Comparison of ENCODE assay signal across 14 cellular contexts in genomic region chr10:79386637-79387465, GRCh38. TPM values are rescaled to one million over a fixed set of nuclear protein-coding genes. Genes with fewer than 3 reads are reported as not detected.
A peak's percentile ranks its signal among the peaks of the same experiment; 100 is the strongest.
DNase-seq lines count a peak whose midpoint lies in the region; ATAC-seq and TF ChIP-seq lines count a peak whose summit lies in the region.
"Had no signal": no experiment of that assay in that cellular context is flagged by ENCODE, and none has a peak within 500 bp of the region (broad histone marks: within the 10 kb centered on the region; RNA-seq: fewer than 3 reads in every experiment).

No MANE protein-coding gene starts in this region.

- H3K4me2 ChIP-seq in hepatocyte (no peak overlapping the region), mesendoderm (ENCODE audit: low read length) (no peak overlapping the region)

- H3K27ac ChIP-seq in cingulate gyrus (ENCODE audit: low read depth, low read length) (peak overlapping the region; percentile 39), tibial artery (no peak overlapping the region), hepatocyte (no peak overlapping the region), mesendoderm (ENCODE audit: low read depth, low read length) (no peak overlapping the region)
- H3K27ac ChIP-seq: HL-60, VCaP had no signal

- H4K8ac ChIP-seq in mesendoderm (ENCODE audit: low read depth, low read length), result no peak overlapping the region

- H3K4me3 ChIP-seq in mucosa of descending colon, result no peak overlapping the region
- no peak overlapping the region for H3K4me3 ChIP-seq in tibial artery
- H3K4me3 ChIP-seq in hepatocyte, result no peak overlapping the region
- no peak overlapping the region for H3K4me3 ChIP-seq in mesendoderm (ENCODE audit: low read length)
- H3K4me3 ChIP-seq: GM12878 had no signal

- H3K27ac Mint-ChIP-seq in activated T-cell treated with anti-CD3 and anti-CD28 coated beads, Interleukin-2, amount 50 U/mL, for 24 hours, result no peak overlapping the region
- H3K27ac Mint-ChIP-seq: naive thymus-derived CD4-positive, alpha-beta T cell had no signal

- H3K79me1 ChIP-seq in mesendoderm (ENCODE audit: low read length), result no peaks in the 10 kb centered on the region

- no peak overlapping the region for H3K9ac ChIP-seq in mesendoderm (ENCODE audit: low read length)

- H3K23ac ChIP-seq in mesendoderm (ENCODE audit: low read length), result no peak overlapping the region

- H3K9me3 ChIP-seq in mucosa of descending colon, result no peaks in the 10 kb centered on the region
- H3K9me3 ChIP-seq in tibial artery, result no peaks in the 10 kb centered on the region
- H3K9me3 ChIP-seq in hepatocyte (ENCODE audit: low read depth), result no peaks in the 10 kb centered on the region

- no peaks in the 10 kb centered on the region for H3K9me3 Mint-ChIP-seq in activated T-cell treated with anti-CD3 and anti-CD28 coated beads, Interleukin-2, amount 50 U/mL, for 24 hours
- no peaks in the 10 kb centered on the region for H3K9me3 Mint-ChIP-seq in activated T-cell treated with anti-CD3 and anti-CD28 coated beads, Interleukin-2, amount 50 U/mL, for 4 hours
- H3K9me3 Mint-ChIP-seq: naive thymus-derived CD4-positive, alpha-beta T cell had no signal

- H3K27me3 Mint-ChIP-seq in activated T-cell treated with anti-CD3 and anti-CD28 coated beads, Interleukin-2, amount 50 U/mL, for 24 hours, result no peaks in the 10 kb centered on the region
- no peaks in the 10 kb centered on the region for H3K27me3 Mint-ChIP-seq in activated T-cell treated with anti-CD3 and anti-CD28 coated beads, Interleukin-2, amount 50 U/mL, for 4 hours (ENCODE audit: low read depth)
- H3K27me3 Mint-ChIP-seq: naive thymus-derived CD4-positive, alpha-beta T cell had no signal

- no peaks in the 10 kb centered on the region for H3K9me2 ChIP-seq in hepatocyte (replicated peaks; ENCODE audit: insufficient read depth)

- H3K4me1 ChIP-seq in mucosa of descending colon (ENCODE audit: low read depth) (no peaks in the 10 kb centered on the region), tibial artery (peaks cover 0 to 14% (median 10%) of the 10 kb centered on the region in 4 donors), hepatocyte (ENCODE audit: insufficient read depth) (peaks cover 1% of the 10 kb centered on the region), mesendoderm (ENCODE audit: control insufficient read depth, low read depth, low read length) (no peaks in the 10 kb centered on the region)

- no peaks in the 10 kb centered on the region for H3K4me1 Mint-ChIP-seq in activated T-cell treated with anti-CD3 and anti-CD28 coated beads, Interleukin-2, amount 50 U/mL, for 24 hours (ENCODE audit: low read depth)
- H3K4me1 Mint-ChIP-seq in activated T-cell treated with anti-CD3 and anti-CD28 coated beads, Interleukin-2, amount 50 U/mL, for 4 hours (ENCODE audit: low read depth), result no peaks in the 10 kb centered on the region

- no peak overlapping the region for H3K18ac ChIP-seq in mesendoderm (ENCODE audit: low read length)

- H3K27me3 ChIP-seq in tibial artery (no peaks in the 10 kb centered on the region), hepatocyte (no peaks in the 10 kb centered on the region), mesendoderm (ENCODE audit: insufficient read depth, low read length, poor library complexity) (no peaks in the 10 kb centered on the region)

- H3K36me3 Mint-ChIP-seq in activated T-cell treated with anti-CD3 and anti-CD28 coated beads, Interleukin-2, amount 50 U/mL, for 24 hours (ENCODE audit: low read depth), result no peaks in the 10 kb centered on the region
- no peaks in the 10 kb centered on the region for H3K36me3 Mint-ChIP-seq in activated T-cell treated with anti-CD3 and anti-CD28 coated beads, Interleukin-2, amount 50 U/mL, for 4 hours (ENCODE audit: insufficient read depth)
- H3K36me3 Mint-ChIP-seq: naive thymus-derived CD4-positive, alpha-beta T cell had no signal

- no peaks in the 10 kb centered on the region for H4K20me1 ChIP-seq in hepatocyte (ENCODE audit: insufficient read depth, poor library complexity, severe bottlenecking)

- no peak overlapping the region for H3K56ac ChIP-seq in mesendoderm (ENCODE audit: low read length)

- H2BK5ac ChIP-seq in mesendoderm (ENCODE audit: low read length), result no peak overlapping the region

- intact Hi-C loops in mucosa of descending colon (cut with DNase I, micrococcal nuclease) (no loop called here), tibial artery (cut with DNase I; ENCODE audit: low total_unique reads) (loop anchor here (10.0 kb wide), 1 partner anchor 58 kb away; the partner anchor contains the start of gene ZCCHC24)

- peak; percentile 27 for DNase-seq in activated T-cell treated with anti-CD3 and anti-CD28 coated beads, Interleukin-2, amount 50 U/mL, for 24 hours
- DNase-seq in activated T-cell treated with anti-CD3 and anti-CD28 coated beads, Interleukin-2, amount 50 U/mL, for 4 hours, result no peak
- DNase-seq in mucosa of descending colon (peak in 2 of 3 donors; percentile 1 to 29), tibial artery (peak; percentile 18 to 63), hepatocyte (ENCODE audit: low spot score) (no peak), middle frontal gyrus (ENCODE audit: extremely low spot score, low spot score) (no peak), mesendoderm (no peak)
- DNase-seq: MM.1S, NCI-H446 had no signal

- H2AK5ac ChIP-seq in mesendoderm (ENCODE audit: low read length), result no peak overlapping the region

- H3K79me2 ChIP-seq in hepatocyte (no peaks in the 10 kb centered on the region), mesendoderm (ENCODE audit: control insufficient read depth, insufficient read depth, low read length) (no peaks in the 10 kb centered on the region)

- no peak overlapping the region for H3K4me3 Mint-ChIP-seq in activated T-cell treated with anti-CD3 and anti-CD28 coated beads, Interleukin-2, amount 50 U/mL, for 24 hours
- H3K4me3 Mint-ChIP-seq in activated T-cell treated with anti-CD3 and anti-CD28 coated beads, Interleukin-2, amount 50 U/mL, for 4 hours, result no peak overlapping the region
- H3K4me3 Mint-ChIP-seq: naive thymus-derived CD4-positive, alpha-beta T cell had no signal

- no peak overlapping the region for H4K5ac ChIP-seq in mesendoderm (ENCODE audit: low read length)

- H2BK15ac ChIP-seq in mesendoderm (replicated peaks; ENCODE audit: low read depth), result no peak overlapping the region

- no peak for TF ChIP-seq CTCF in mucosa of descending colon (IDR thresholded peaks at IDR 0.05)
- TF ChIP-seq CTCF in tibial artery (IDR thresholded peaks at IDR 0.05), result no peak
- TF ChIP-seq CTCF in hepatocyte (IDR thresholded peaks at IDR 0.05; ENCODE audit: poor library complexity), result no peak

- WGBS in hepatocyte (ENCODE audit: low lambda C conversion rate, missing lambda C conversion rate), result 79% methylated on average over 24 of the region's 24 CpGs
- WGBS in mesendoderm (ENCODE audit: extremely low coverage, insufficient coverage, low lambda C conversion rate), result no CpG with 5 or more reads among the region's 24 CpGs

- no peak for ATAC-seq in activated T-cell treated with anti-CD3 and anti-CD28 coated beads, Interleukin-2, amount 50 U/mL, for 4 hours
- peak; percentile 6 for ATAC-seq in mucosa of descending colon
- ATAC-seq: GM12878; naive thymus-derived CD4-positive, alpha-beta T cell had no signal

- H2BK120ac ChIP-seq in mesendoderm (ENCODE audit: low read depth, low read length), result no peak overlapping the region

- no peak overlapping the region for H3K4ac ChIP-seq in mesendoderm (ENCODE audit: low read depth, low read length)

- H3K36me3 ChIP-seq in mucosa of descending colon (ENCODE audit: low read depth), result no peaks in the 10 kb centered on the region
- peaks cover 5 to 73% (median 43%) of the 10 kb centered on the region in 3 donors for H3K36me3 ChIP-seq in tibial artery
- H3K36me3 ChIP-seq in hepatocyte (replicated peaks; ENCODE audit: insufficient read depth, low read depth), result no peaks in the 10 kb centered on the region
- H3K36me3 ChIP-seq in mesendoderm (ENCODE audit: control insufficient read depth, insufficient read depth, low read length), result no peaks in the 10 kb centered on the region

- no peak overlapping the region for H2AFZ ChIP-seq in hepatocyte

RNA-seq across cellular contexts. Expression of gene PPIF, which starts 39.6 kb away (rescaled TPM):
- 100 to 1,000 TPM; 199 to 232 (median 203) TPM for total RNA-seq in activated T-cell treated with anti-CD3 and anti-CD28 coated beads, Interleukin-2, amount 50 U/mL, for 4 hours
- total RNA-seq in mucosa of descending colon (10 to 100 TPM; 54.6 to 88.5 (median 77.3) TPM), hepatocyte (64.3 and 79.4 TPM in 2 replicates)
- polyA plus RNA-seq in hepatocyte, result 69.7 and 70.3 TPM in 2 replicates
- 82.9 TPM for polyA plus RNA-seq in mesendoderm (2013, experiment 1 of 2)
- 81.0 TPM for polyA plus RNA-seq in mesendoderm (2013, experiment 2 of 2)

RNA-seq across cellular contexts. Expression of gene ZCCHC24, which starts 58.6 kb away (rescaled TPM):
- under 1 TPM; 0.26 to 0.92 (median 0.63) TPM for total RNA-seq in activated T-cell treated with anti-CD3 and anti-CD28 coated beads, Interleukin-2, amount 50 U/mL, for 4 hours
- 100 to 1,000 TPM in 1 of 3 donors, 10 to 100 TPM in 1, 1 to 10 TPM in 1; 5.6 to 125 (median 22.8) TPM for total RNA-seq in mucosa of descending colon
- total RNA-seq in hepatocyte, result 18.3 and 20.1 TPM in 2 replicates
- polyA plus RNA-seq in hepatocyte, result 14.5 and 20.6 TPM in 2 replicates
- polyA plus RNA-seq in mesendoderm (2013, experiment 1 of 2), result 4.7 TPM
- polyA plus RNA-seq in mesendoderm (2013, experiment 2 of 2), result 5.0 TPM

Comparison
In these comparisons a context has a peak if more than half of its experiments do, and no peak if none do; other contexts are left out.
1. DNase-seq: peak in activated T-cell treated with anti-CD3 and anti-CD28 coated beads, Interleukin-2, amount 50 U/mL, for 24 hours (single experiment), mucosa of descending colon (2 of 3) and tibial artery (2 of 2); none in activated T-cell treated with anti-CD3 and anti-CD28 coated beads, Interleukin-2, amount 50 U/mL, for 4 hours (single experiment), hepatocyte (single experiment), middle frontal gyrus (single experiment) and mesendoderm (single experiment).